Comparison of ENCODE assay signal across 1 cellular context in the genomic region with DNA sequence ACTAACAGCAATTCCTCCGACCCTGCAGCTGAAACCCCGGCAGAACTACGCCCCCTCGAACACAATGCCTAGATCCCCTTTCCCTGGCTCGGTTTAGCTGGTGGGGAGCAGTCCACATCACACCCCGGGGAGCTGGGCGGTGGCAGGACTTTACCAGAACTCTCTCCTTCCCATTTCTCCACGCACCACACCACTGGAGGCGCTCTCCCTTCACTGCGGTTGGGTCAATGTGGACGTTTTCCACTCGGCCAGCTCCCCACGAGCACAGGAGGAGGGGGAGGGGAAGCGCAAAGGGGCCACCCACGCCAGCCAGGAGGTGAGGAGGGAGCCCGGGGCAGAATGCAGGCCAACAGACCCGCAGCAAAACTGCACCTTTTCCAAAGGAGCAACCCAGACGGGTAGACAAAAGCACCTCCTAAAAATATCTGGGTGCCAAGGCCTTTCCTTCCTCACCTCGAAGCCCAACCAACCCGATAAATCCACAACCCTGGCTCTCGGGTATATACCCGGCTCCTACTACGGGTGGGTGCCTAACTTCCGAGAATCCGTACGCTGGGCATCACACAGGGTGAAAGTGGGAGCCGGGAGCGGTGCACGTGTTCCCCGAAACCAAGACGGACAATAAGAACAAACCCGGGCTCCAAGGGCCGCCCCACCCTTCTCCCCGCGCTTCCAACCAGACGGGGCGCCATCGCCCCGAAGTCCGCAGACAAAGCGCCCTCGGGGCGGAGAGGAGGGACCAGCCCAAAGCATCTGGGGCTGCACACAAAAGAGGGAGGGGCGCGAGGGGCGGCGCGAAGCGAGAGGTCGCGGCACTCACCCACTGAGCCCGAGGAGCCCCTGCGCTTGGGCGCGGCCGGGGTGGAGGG.
TF ChIP-seq lines count a peak whose summit lies in the region.

No MANE protein-coding gene starts in this region.

TF ChIP-seq in GM12878, 131 proteins besides CTCF, POLR2A, EP300 and RAD21 (continued from another document and continues in another):
- no peak for TF ChIP-seq ZBTB4 (CRISPR knock-in tag; IDR thresholded peaks at IDR 0.05)
- peak; percentile 94 for TF ChIP-seq IKZF1 (conservative IDR thresholded peaks at IDR 0.05)
- TF ChIP-seq SIN3A (IDR thresholded peaks at IDR 0.05; ENCODE audit: low read depth, low read length) = no peak
- TF ChIP-seq PBX3 (IDR thresholded peaks at IDR 0.05; ENCODE audit: insufficient replicate concordance, low read depth, low read length) = no peak
- TF ChIP-seq BRCA1 (IDR thresholded peaks at IDR 0.05; ENCODE audit: low read depth, low read length) = 0 out of 2 replicates have a peak, but pooled peaks have one; percentile 24
- TF ChIP-seq NFXL1 (IDR thresholded peaks at IDR 0.05; ENCODE audit: borderline replicate concordance) = no peak
- TF ChIP-seq HDAC2 (IDR thresholded peaks at IDR 0.05) = no peak
- TF ChIP-seq CBX3 (IDR thresholded peaks at IDR 0.05; ENCODE audit: borderline replicate concordance, low read depth) = no peak
- TF ChIP-seq KLF5 (IDR thresholded peaks at IDR 0.05; ENCODE audit: partially characterized antibody) = peak; percentile 45
- 0 out of 2 replicates have a peak, but pooled peaks have one; percentile 49 for TF ChIP-seq ZNF217 (IDR thresholded peaks at IDR 0.05)
- TF ChIP-seq RB1 (IDR thresholded peaks at IDR 0.05; ENCODE audit: borderline replicate concordance) = 0 out of 2 replicates have a peak, but pooled peaks have one; percentile 51
- no peak for TF ChIP-seq MYB (IDR thresholded peaks at IDR 0.05; ENCODE audit: borderline replicate concordance, low read depth, low read length)
- no peak for TF ChIP-seq ATF7 (IDR thresholded peaks at IDR 0.05; ENCODE audit: low read depth)
- 0 out of 2 replicates have a peak, but pooled peaks have one; percentile 25 for TF ChIP-seq NFIC (IDR thresholded peaks at IDR 0.05; ENCODE audit: low read depth, low read length)
- TF ChIP-seq JUNB (IDR thresholded peaks at IDR 0.05) = no peak
- TF ChIP-seq USF2 (IDR thresholded peaks at IDR 0.05; ENCODE audit: borderline replicate concordance, low read depth, low read length) = no peak
- TF ChIP-seq MEF2A (IDR thresholded peaks at IDR 0.05; ENCODE audit: insufficient read depth, low read depth, low read length) = 0 out of 2 replicates have a peak, but pooled peaks have one; percentile 19
- TF ChIP-seq ASH2L (IDR thresholded peaks at IDR 0.05; ENCODE audit: borderline replicate concordance, low read depth) = no peak
- TF ChIP-seq MTA2 (IDR thresholded peaks at IDR 0.05; ENCODE audit: low read depth) = peak; percentile 67
- TF ChIP-seq CHD4 (IDR thresholded peaks at IDR 0.05) = no peak
- TF ChIP-seq CREB1 (IDR thresholded peaks at IDR 0.05; ENCODE audit: low read depth) = peak; percentile 27
- TF ChIP-seq EGR1 (IDR thresholded peaks at IDR 0.05; ENCODE audit: borderline replicate concordance in 1 of 2, low read depth in 2 of 2, low read length in 2 of 2) = peak in 1 of 2 experiments; percentile 82; a peak in 2 of 3 replicates
- TF ChIP-seq RUNX3 (IDR thresholded peaks at IDR 0.05; ENCODE audit: low read length) = peak; percentile 92
- no peak for TF ChIP-seq POU2F2 (IDR thresholded peaks at IDR 0.05; ENCODE audit: borderline replicate concordance, low read depth, low read length)
- TF ChIP-seq, protein P1, sequence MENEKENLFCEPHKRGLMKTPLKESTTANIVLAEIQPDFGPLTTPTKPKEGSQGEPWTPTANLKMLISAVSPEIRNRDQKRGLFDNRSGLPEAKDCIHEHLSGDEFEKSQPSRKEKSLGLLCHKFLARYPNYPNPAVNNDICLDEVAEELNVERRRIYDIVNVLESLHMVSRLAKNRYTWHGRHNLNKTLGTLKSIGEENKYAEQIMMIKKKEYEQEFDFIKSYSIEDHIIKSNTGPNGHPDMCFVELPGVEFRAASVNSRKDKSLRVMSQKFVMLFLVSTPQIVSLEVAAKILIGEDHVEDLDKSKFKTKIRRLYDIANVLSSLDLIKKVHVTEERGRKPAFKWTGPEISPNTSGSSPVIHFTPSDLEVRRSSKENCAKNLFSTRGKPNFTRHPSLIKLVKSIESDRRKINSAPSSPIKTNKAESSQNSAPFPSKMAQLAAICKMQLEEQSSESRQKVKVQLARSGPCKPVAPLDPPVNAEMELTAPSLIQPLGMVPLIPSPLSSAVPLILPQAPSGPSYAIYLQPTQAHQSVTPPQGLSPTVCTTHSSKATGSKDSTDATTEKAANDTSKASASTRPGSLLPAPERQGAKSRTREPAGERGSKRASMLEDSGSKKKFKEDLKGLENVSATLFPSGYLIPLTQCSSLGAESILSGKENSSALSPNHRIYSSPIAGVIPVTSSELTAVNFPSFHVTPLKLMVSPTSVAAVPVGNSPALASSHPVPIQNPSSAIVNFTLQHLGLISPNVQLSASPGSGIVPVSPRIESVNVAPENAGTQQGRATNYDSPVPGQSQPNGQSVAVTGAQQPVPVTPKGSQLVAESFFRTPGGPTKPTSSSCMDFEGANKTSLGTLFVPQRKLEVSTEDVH (IDR thresholded peaks at IDR 0.05; ENCODE audit: low read depth, partially characterized antibody) = no peak
- TF ChIP-seq HDGF (IDR thresholded peaks at IDR 0.05) = no peak
- no peak for TF ChIP-seq STAT3 (IDR thresholded peaks at IDR 0.05; ENCODE audit: low read depth, low read length)
- TF ChIP-seq BACH1 (IDR thresholded peaks at IDR 0.05; ENCODE audit: borderline replicate concordance) = peak; percentile 92
- TF ChIP-seq LARP7 (IDR thresholded peaks at IDR 0.05) = peak; percentile 68; the same call in 1 of the 2 replicates
- no peak for TF ChIP-seq SMAD1 (IDR thresholded peaks at IDR 0.05; ENCODE audit: low read depth, partially characterized antibody)
- TF ChIP-seq YY1 (IDR thresholded peaks at IDR 0.05; ENCODE audit: low read depth, low read length) = peak; percentile 51; the same call in 1 of the 2 replicates
- no peak for TF ChIP-seq SUPT20H (IDR thresholded peaks at IDR 0.05; ENCODE audit: borderline replicate concordance, control insufficient read depth, low read depth, low read length)
- TF ChIP-seq CHD2 (IDR thresholded peaks at IDR 0.05; ENCODE audit: borderline replicate concordance, low read depth, low read length) = peak; percentile 81
- no peak for TF ChIP-seq CEBPZ (IDR thresholded peaks at IDR 0.05; ENCODE audit: low read depth, low read length)
- peak; percentile 47; the same call in 1 of the 2 replicates for TF ChIP-seq TCF12 (IDR thresholded peaks at IDR 0.05; ENCODE audit: low read depth, low read length)
- no peak for TF ChIP-seq POLR2AphosphoS2 (IDR thresholded peaks at IDR 0.05; ENCODE audit: low read depth, low read length)
- no peak for TF ChIP-seq SP1 (IDR thresholded peaks at IDR 0.05; ENCODE audit: low read depth, low read length)
- no peak for TF ChIP-seq CUX1 (IDR thresholded peaks at IDR 0.05; ENCODE audit: insufficient replicate concordance, low read depth, low read length)
- TF ChIP-seq NRF1 (conservative IDR thresholded peaks at IDR 0.05; ENCODE audit: low read depth, low read length) = no peak
- TF ChIP-seq CBFB (IDR thresholded peaks at IDR 0.05; ENCODE audit: low read depth) = peak; percentile 67
- TF ChIP-seq TBL1XR1 (IDR thresholded peaks at IDR 0.05; ENCODE audit: low read depth, low read length) = no peak
- TF ChIP-seq STAT1 (conservative IDR thresholded peaks at IDR 0.05) = no peak
- no peak for TF ChIP-seq NFYA (IDR thresholded peaks at IDR 0.05; ENCODE audit: borderline replicate concordance, low read depth, low read length)
- peak; percentile 90 to 92 for TF ChIP-seq IKZF2 (IDR thresholded peaks at IDR 0.05)
- TF ChIP-seq FOXM1 (IDR thresholded peaks at IDR 0.05; ENCODE audit: low read depth, low read length) = peak; percentile 66; the same call in 1 of the 2 replicates
- TF ChIP-seq ZNF622 (IDR thresholded peaks at IDR 0.05) = no peak
